Comparison of ENCODE assay signal across 15 cellular contexts in genomic region chr1:181630398-181630797, GRCh38.
"Had no signal": no experiment of that assay in that cellular context is flagged by ENCODE, and none has a peak within 500 bp of the region (broad histone marks: within the 10 kb centered on the region; RNA-seq: fewer than 3 reads in every experiment).

No MANE protein-coding gene starts in this region.

- H3K4me3 ChIP-seq: MG63, SJSA1, SK-N-MC had no signal

- DNase-seq: Karpas-422, KG1, MG63, NCI-H1436 treated with DMSO at 0.1 percent for 48 hours, NCI-H187 treated with DMSO at 0.1 percent for 48 hours, NCI-H2171 treated with DMSO at 0.1 percent for 48 hours, NCI-H2227 treated with DMSO at 0.1 percent for 48 hours, NCI-H524, NCI-H526 treated with DMSO at 0.1 percent for 48 hours, Right ventricle myocardium superior, RPMI8226, SIG-M5, SW 1271 had no signal

- H3K27me3 ChIP-seq: SJSA1 had no signal

- H3K27ac ChIP-seq: SJSA1, SK-N-MC had no signal

- H3K4me1 ChIP-seq: SJSA1 had no signal

- H3K36me3 ChIP-seq: MG63, SJSA1 had no signal

- H3K9me3 ChIP-seq: MG63, SJSA1 had no signal
